ENCODE assay signal across 1 cellular context in the genomic region with DNA sequence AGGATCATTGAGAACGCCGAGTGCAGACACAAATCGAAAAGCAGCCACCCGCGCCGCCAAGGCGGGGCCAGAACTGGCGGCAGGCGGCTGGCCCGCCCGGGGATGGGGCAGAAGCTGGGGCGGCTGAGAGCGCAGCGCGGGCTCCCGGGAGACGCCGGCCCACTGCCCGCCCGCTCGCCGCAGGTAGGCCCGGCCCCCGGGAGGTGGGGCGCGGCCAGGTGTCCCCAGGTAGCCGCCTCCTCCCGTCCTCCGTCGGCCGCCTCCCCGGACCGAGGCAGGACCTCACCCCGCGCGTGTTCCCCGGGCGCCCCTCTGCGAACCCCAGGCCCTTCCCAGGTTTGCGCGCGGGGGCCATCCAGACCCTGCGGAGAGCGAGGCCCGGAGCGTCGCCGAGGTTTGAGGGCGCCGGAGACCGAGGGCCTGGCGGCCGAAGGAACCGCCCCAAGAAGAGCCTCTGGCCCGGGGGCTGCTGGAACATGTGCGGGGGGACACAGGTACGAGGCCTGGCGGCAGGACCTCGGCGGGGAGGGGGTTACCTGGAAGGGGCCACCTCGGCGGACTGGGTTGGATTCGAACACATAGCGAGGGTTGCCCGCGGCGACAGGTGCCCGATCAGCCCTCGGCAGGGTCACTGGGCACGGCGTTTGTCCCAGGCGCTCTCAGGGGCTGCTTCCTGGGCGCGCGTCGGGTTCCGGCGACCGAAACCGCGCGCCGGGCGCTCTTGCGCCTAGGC.
A peak's percentile ranks its signal among the peaks of the same experiment; 100 is the strongest.
TF ChIP-seq lines count a peak whose summit lies in the region.

A gene (plus strand): TSS at position 248 of the 733 bp plus-strand sequence. CDS start 603 bp downstream, outside the sequence.

TF ChIP-seq in H1, 55 proteins besides CTCF, POLR2A, EP300 and RAD21:
- TF ChIP-seq GABPA (IDR thresholded peaks at IDR 0.05; ENCODE audit: borderline replicate concordance, insufficient read depth, low read length): no peak
- TF ChIP-seq TAF7 (optimal IDR thresholded peaks at IDR 0.05; ENCODE audit: borderline replicate concordance, low read depth, low read length): peak; percentile 65
- no peak for TF ChIP-seq CHD2 (IDR thresholded peaks at IDR 0.05; ENCODE audit: low read length)
- no peak; the same call in none of the 2 replicates for TF ChIP-seq PHF8 (conservative IDR thresholded peaks at IDR 0.05; ENCODE audit: low read depth, low read length)
- TF ChIP-seq BRCA1 (IDR thresholded peaks at IDR 0.05; ENCODE audit: low read depth, low read length): no peak
- no peak for TF ChIP-seq CTBP2 (IDR thresholded peaks at IDR 0.05; ENCODE audit: borderline replicate concordance, insufficient read depth, insufficient read length, low read length)
- TF ChIP-seq, protein P1, sequence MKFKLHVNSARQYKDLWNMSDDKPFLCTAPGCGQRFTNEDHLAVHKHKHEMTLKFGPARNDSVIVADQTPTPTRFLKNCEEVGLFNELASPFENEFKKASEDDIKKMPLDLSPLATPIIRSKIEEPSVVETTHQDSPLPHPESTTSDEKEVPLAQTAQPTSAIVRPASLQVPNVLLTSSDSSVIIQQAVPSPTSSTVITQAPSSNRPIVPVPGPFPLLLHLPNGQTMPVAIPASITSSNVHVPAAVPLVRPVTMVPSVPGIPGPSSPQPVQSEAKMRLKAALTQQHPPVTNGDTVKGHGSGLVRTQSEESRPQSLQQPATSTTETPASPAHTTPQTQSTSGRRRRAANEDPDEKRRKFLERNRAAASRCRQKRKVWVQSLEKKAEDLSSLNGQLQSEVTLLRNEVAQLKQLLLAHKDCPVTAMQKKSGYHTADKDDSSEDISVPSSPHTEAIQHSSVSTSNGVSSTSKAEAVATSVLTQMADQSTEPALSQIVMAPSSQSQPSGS (IDR thresholded peaks at IDR 0.05; ENCODE audit: low read length): no peak
- TF ChIP-seq TEAD4 (IDR thresholded peaks at IDR 0.05; ENCODE audit: low read depth, low read length): no peak
- no peak for TF ChIP-seq TBP (IDR thresholded peaks at IDR 0.05; ENCODE audit: low read depth, low read length)
- no peak for TF ChIP-seq POU5F1 (IDR thresholded peaks at IDR 0.05; ENCODE audit: low read depth, low read length)
- no peak for TF ChIP-seq SIX5 (IDR thresholded peaks at IDR 0.05; ENCODE audit: low read depth, low read length)
- TF ChIP-seq KDM4A (IDR thresholded peaks at IDR 0.05; ENCODE audit: low read depth, low read length, severe bottlenecking): peak; percentile 97
- TF ChIP-seq, protein P2, sequence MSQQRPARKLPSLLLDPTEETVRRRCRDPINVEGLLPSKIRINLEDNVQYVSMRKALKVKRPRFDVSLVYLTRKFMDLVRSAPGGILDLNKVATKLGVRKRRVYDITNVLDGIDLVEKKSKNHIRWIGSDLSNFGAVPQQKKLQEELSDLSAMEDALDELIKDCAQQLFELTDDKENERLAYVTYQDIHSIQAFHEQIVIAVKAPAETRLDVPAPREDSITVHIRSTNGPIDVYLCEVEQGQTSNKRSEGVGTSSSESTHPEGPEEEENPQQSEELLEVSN (IDR thresholded peaks at IDR 0.05): peak; percentile 76
- TF ChIP-seq ASH2L (IDR thresholded peaks at IDR 0.05; ENCODE audit: low read length): peak; percentile 74
- TF ChIP-seq, protein P3, sequence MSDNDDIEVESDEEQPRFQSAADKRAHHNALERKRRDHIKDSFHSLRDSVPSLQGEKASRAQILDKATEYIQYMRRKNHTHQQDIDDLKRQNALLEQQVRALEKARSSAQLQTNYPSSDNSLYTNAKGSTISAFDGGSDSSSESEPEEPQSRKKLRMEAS (IDR thresholded peaks at IDR 0.05): 0 out of 2 replicates have a peak, but pooled peaks have one; percentile 47
- TF ChIP-seq CHD1 (IDR thresholded peaks at IDR 0.05; ENCODE audit: low read depth, low read length): no peak
- TF ChIP-seq CBX5 (IDR thresholded peaks at IDR 0.05; ENCODE audit: low read depth, low read length): no peak
- TF ChIP-seq SP2 (IDR thresholded peaks at IDR 0.05; ENCODE audit: low read length): no peak
- TF ChIP-seq SP1 (IDR thresholded peaks at IDR 0.05; ENCODE audit: low read depth, low read length): no peak
- TF ChIP-seq JUN (IDR thresholded peaks at IDR 0.05; ENCODE audit: low read depth, low read length): no peak
- no peak for TF ChIP-seq CREB1 (IDR thresholded peaks at IDR 0.05)
- no peak for TF ChIP-seq POLR2AphosphoS5 (IDR thresholded peaks at IDR 0.05; ENCODE audit: low read depth, low read length)
- TF ChIP-seq MAFK (IDR thresholded peaks at IDR 0.05; ENCODE audit: low read depth, low read length): no peak
- TF ChIP-seq HDAC6 (IDR thresholded peaks at IDR 0.05; ENCODE audit: low read depth, low read length): no peak
- no peak for TF ChIP-seq CBX8 (IDR thresholded peaks at IDR 0.05; ENCODE audit: borderline replicate concordance, low read depth, low read length)
- TF ChIP-seq TAF1 (IDR thresholded peaks at IDR 0.05; ENCODE audit: low read depth, low read length): peak; percentile 57; the same call in 1 of the 2 replicates
- no peak for TF ChIP-seq NANOG (IDR thresholded peaks at IDR 0.05; ENCODE audit: insufficient read depth, low read depth, low read length, poor library complexity, severe bottlenecking)
- no peak for TF ChIP-seq SRF (IDR thresholded peaks at IDR 0.05; ENCODE audit: low read depth, low read length)
- peak; percentile 89; the same call in 1 of the 2 replicates for TF ChIP-seq RBBP5 (IDR thresholded peaks at IDR 0.05; ENCODE audit: borderline replicate concordance, low read depth, low read length)
- TF ChIP-seq EGR1 (IDR thresholded peaks at IDR 0.05; ENCODE audit: borderline replicate concordance, low read depth, low read length): no peak
- TF ChIP-seq GTF2F1 (IDR thresholded peaks at IDR 0.05; ENCODE audit: borderline replicate concordance, low read depth, low read length): no peak
- TF ChIP-seq KDM5A (IDR thresholded peaks at IDR 0.05; ENCODE audit: low read length): no peak
- TF ChIP-seq CEBPB (IDR thresholded peaks at IDR 0.05; ENCODE audit: low read depth, low read length): no peak
- TF ChIP-seq SIN3A (conservative IDR thresholded peaks at IDR 0.05 in 1 of 2, IDR thresholded peaks at IDR 0.05 in 1 of 2; ENCODE audit: low read depth in 1 of 2, low read length in 2 of 2): peak in 1 of 2 experiments; percentile 66; a peak in 2 of 4 replicates
- no peak for TF ChIP-seq SAP30 (IDR thresholded peaks at IDR 0.05; ENCODE audit: insufficient read depth, insufficient replicate concordance, low read length)
- TF ChIP-seq KDM1A (IDR thresholded peaks at IDR 0.05; ENCODE audit: borderline replicate concordance, low read length): 0 out of 2 replicates have a peak, but pooled peaks have one; percentile 16
- no peak for TF ChIP-seq RFX5 (IDR thresholded peaks at IDR 0.05; ENCODE audit: borderline replicate concordance, low read depth, low read length)
- peak; percentile 47 for TF ChIP-seq EZH2 (IDR thresholded peaks at IDR 0.05; ENCODE audit: low read depth, low read length, severe bottlenecking)
- TF ChIP-seq SUZ12 (IDR thresholded peaks at IDR 0.05; ENCODE audit: low read length): no peak
- TF ChIP-seq FOSL1 (IDR thresholded peaks at IDR 0.05; ENCODE audit: insufficient read depth, low read depth, low read length): no peak
- no peak for TF ChIP-seq YY1 (IDR thresholded peaks at IDR 0.05; ENCODE audit: low read depth, low read length)
- TF ChIP-seq SP4 (IDR thresholded peaks at IDR 0.05; ENCODE audit: low read length): no peak
- no peak for TF ChIP-seq NRF1 (IDR thresholded peaks at IDR 0.05; ENCODE audit: low read depth, low read length)
- no peak for TF ChIP-seq ZNF274 (IDR thresholded peaks at IDR 0.05; ENCODE audit: borderline replicate concordance, extremely low read depth, low read length)
- no peak for TF ChIP-seq HDAC2 (IDR thresholded peaks at IDR 0.05; ENCODE audit: borderline replicate concordance in 1 of 2, low read depth in 2 of 2, low read length in 2 of 2)
- TF ChIP-seq BACH1 (IDR thresholded peaks at IDR 0.05; ENCODE audit: low read length): no peak
- TF ChIP-seq, protein P4, sequence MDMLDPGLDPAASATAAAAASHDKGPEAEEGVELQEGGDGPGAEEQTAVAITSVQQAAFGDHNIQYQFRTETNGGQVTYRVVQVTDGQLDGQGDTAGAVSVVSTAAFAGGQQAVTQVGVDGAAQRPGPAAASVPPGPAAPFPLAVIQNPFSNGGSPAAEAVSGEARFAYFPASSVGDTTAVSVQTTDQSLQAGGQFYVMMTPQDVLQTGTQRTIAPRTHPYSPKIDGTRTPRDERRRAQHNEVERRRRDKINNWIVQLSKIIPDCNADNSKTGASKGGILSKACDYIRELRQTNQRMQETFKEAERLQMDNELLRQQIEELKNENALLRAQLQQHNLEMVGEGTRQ (IDR thresholded peaks at IDR 0.05; ENCODE audit: low read length): no peak
- TF ChIP-seq, protein P5, sequence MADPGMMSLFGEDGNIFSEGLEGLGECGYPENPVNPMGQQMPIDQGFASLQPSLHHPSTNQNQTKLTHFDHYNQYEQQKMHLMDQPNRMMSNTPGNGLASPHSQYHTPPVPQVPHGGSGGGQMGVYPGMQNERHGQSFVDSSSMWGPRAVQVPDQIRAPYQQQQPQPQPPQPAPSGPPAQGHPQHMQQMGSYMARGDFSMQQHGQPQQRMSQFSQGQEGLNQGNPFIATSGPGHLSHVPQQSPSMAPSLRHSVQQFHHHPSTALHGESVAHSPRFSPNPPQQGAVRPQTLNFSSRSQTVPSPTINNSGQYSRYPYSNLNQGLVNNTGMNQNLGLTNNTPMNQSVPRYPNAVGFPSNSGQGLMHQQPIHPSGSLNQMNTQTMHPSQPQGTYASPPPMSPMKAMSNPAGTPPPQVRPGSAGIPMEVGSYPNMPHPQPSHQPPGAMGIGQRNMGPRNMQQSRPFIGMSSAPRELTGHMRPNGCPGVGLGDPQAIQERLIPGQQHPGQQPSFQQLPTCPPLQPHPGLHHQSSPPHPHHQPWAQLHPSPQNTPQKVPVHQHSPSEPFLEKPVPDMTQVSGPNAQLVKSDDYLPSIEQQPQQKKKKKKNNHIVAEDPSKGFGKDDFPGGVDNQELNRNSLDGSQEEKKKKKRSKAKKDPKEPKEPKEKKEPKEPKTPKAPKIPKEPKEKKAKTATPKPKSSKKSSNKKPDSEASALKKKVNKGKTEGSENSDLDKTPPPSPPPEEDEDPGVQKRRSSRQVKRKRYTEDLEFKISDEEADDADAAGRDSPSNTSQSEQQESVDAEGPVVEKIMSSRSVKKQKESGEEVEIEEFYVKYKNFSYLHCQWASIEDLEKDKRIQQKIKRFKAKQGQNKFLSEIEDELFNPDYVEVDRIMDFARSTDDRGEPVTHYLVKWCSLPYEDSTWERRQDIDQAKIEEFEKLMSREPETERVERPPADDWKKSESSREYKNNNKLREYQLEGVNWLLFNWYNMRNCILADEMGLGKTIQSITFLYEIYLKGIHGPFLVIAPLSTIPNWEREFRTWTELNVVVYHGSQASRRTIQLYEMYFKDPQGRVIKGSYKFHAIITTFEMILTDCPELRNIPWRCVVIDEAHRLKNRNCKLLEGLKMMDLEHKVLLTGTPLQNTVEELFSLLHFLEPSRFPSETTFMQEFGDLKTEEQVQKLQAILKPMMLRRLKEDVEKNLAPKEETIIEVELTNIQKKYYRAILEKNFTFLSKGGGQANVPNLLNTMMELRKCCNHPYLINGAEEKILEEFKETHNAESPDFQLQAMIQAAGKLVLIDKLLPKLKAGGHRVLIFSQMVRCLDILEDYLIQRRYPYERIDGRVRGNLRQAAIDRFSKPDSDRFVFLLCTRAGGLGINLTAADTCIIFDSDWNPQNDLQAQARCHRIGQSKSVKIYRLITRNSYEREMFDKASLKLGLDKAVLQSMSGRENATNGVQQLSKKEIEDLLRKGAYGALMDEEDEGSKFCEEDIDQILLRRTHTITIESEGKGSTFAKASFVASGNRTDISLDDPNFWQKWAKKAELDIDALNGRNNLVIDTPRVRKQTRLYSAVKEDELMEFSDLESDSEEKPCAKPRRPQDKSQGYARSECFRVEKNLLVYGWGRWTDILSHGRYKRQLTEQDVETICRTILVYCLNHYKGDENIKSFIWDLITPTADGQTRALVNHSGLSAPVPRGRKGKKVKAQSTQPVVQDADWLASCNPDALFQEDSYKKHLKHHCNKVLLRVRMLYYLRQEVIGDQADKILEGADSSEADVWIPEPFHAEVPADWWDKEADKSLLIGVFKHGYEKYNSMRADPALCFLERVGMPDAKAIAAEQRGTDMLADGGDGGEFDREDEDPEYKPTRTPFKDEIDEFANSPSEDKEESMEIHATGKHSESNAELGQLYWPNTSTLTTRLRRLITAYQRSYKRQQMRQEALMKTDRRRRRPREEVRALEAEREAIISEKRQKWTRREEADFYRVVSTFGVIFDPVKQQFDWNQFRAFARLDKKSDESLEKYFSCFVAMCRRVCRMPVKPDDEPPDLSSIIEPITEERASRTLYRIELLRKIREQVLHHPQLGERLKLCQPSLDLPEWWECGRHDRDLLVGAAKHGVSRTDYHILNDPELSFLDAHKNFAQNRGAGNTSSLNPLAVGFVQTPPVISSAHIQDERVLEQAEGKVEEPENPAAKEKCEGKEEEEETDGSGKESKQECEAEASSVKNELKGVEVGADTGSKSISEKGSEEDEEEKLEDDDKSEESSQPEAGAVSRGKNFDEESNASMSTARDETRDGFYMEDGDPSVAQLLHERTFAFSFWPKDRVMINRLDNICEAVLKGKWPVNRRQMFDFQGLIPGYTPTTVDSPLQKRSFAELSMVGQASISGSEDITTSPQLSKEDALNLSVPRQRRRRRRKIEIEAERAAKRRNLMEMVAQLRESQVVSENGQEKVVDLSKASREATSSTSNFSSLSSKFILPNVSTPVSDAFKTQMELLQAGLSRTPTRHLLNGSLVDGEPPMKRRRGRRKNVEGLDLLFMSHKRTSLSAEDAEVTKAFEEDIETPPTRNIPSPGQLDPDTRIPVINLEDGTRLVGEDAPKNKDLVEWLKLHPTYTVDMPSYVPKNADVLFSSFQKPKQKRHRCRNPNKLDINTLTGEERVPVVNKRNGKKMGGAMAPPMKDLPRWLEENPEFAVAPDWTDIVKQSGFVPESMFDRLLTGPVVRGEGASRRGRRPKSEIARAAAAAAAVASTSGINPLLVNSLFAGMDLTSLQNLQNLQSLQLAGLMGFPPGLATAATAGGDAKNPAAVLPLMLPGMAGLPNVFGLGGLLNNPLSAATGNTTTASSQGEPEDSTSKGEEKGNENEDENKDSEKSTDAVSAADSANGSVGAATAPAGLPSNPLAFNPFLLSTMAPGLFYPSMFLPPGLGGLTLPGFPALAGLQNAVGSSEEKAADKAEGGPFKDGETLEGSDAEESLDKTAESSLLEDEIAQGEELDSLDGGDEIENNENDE (IDR thresholded peaks at IDR 0.05; ENCODE audit: insufficient replicate concordance, low read length): no peak
- no peak for TF ChIP-seq BCL11A (IDR thresholded peaks at IDR 0.05; ENCODE audit: low read depth in 2 of 2, low read length in 2 of 2)
- no peak for TF ChIP-seq RXRA (IDR thresholded peaks at IDR 0.05; ENCODE audit: insufficient read depth, low read depth, low read length)
- no peak for TF ChIP-seq SIRT6 (IDR thresholded peaks at IDR 0.05; ENCODE audit: low read length)
- no peak for TF ChIP-seq JUND (IDR thresholded peaks at IDR 0.05; ENCODE audit: low read length)
